In genomic region chr21:21286170-21286798, GRCh38 we compare ENCODE assay signal across 1 cellular context.
TF ChIP-seq lines count a peak whose summit lies in the region.

No MANE protein-coding gene starts in this region.

TF ChIP-seq in liver, 16 proteins besides CTCF, POLR2A, EP300 and RAD21 (continued from another document):
- TF ChIP-seq, protein P1, sequence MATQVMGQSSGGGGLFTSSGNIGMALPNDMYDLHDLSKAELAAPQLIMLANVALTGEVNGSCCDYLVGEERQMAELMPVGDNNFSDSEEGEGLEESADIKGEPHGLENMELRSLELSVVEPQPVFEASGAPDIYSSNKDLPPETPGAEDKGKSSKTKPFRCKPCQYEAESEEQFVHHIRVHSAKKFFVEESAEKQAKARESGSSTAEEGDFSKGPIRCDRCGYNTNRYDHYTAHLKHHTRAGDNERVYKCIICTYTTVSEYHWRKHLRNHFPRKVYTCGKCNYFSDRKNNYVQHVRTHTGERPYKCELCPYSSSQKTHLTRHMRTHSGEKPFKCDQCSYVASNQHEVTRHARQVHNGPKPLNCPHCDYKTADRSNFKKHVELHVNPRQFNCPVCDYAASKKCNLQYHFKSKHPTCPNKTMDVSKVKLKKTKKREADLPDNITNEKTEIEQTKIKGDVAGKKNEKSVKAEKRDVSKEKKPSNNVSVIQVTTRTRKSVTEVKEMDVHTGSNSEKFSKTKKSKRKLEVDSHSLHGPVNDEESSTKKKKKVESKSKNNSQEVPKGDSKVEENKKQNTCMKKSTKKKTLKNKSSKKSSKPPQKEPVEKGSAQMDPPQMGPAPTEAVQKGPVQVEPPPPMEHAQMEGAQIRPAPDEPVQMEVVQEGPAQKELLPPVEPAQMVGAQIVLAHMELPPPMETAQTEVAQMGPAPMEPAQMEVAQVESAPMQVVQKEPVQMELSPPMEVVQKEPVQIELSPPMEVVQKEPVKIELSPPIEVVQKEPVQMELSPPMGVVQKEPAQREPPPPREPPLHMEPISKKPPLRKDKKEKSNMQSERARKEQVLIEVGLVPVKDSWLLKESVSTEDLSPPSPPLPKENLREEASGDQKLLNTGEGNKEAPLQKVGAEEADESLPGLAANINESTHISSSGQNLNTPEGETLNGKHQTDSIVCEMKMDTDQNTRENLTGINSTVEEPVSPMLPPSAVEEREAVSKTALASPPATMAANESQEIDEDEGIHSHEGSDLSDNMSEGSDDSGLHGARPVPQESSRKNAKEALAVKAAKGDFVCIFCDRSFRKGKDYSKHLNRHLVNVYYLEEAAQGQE (IDR thresholded peaks at IDR 0.05), result peak; percentile 43
- peak; percentile 58 for TF ChIP-seq HNF4G (IDR thresholded peaks at IDR 0.05)
- TF ChIP-seq JUND (IDR thresholded peaks at IDR 0.05), result no peak
- peak; percentile 91 to 92 for TF ChIP-seq HNF4A (conservative IDR thresholded peaks at IDR 0.05)
- no peak for TF ChIP-seq EGR1 (IDR thresholded peaks at IDR 0.05; ENCODE audit: low read depth in 2 of 2)
- TF ChIP-seq FOXA2 (IDR thresholded peaks at IDR 0.05), result no peak
- TF ChIP-seq, protein P2, sequence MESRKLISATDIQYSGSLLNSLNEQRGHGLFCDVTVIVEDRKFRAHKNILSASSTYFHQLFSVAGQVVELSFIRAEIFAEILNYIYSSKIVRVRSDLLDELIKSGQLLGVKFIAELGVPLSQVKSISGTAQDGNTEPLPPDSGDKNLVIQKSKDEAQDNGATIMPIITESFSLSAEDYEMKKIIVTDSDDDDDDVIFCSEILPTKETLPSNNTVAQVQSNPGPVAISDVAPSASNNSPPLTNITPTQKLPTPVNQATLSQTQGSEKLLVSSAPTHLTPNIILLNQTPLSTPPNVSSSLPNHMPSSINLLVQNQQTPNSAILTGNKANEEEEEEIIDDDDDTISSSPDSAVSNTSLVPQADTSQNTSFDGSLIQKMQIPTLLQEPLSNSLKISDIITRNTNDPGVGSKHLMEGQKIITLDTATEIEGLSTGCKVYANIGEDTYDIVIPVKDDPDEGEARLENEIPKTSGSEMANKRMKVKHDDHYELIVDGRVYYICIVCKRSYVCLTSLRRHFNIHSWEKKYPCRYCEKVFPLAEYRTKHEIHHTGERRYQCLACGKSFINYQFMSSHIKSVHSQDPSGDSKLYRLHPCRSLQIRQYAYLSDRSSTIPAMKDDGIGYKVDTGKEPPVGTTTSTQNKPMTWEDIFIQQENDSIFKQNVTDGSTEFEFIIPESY (IDR thresholded peaks at IDR 0.05), result peak; percentile 22
- TF ChIP-seq YY1 (IDR thresholded peaks at IDR 0.05), result peak; percentile 60
